ENCODE assay signal across 18 cellular contexts in the genomic region with DNA sequence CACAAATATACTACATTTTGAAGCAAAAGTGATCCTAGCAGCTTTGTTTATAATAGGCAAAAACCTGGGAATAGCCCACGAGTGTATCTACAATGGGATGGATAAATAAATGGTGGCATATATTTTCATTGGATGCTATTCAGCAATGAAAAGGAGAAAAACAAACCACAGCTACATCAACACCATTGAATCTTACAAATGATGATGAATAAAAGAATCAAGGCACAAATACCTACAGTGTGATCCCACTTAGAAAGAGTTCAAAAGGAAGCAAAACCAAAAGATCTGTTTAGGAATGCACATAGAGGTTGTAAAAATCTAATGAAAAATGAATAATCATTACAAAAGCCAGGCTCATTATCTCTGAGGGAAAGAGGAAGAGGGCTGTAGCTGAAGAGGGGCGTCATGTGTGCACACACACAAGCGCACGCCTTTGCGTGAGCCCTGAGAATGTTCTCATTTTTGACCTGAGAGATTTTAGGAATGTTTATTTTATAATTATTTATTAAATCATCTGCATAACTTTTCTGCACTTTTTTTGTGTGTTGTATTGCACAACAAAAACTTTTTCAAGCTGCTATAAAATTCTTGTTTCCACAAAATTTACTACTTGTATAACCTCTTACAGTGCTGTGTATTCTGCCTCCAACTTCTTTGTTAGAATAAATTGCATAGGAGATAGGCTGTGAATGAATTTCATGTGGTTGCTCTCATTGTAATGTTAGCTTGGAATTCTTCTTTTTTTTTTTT. TPM values are rescaled to one million over a fixed set of nuclear protein-coding genes. Genes with fewer than 3 reads are reported as not detected.
DNase-seq lines count a peak whose midpoint lies in the region; ATAC-seq and TF ChIP-seq lines count a peak whose summit lies in the region.
"Had no signal": no experiment of that assay in that cellular context is flagged by ENCODE, and none has a peak within 500 bp of the region (broad histone marks: within the 10 kb centered on the region; RNA-seq: fewer than 3 reads in every experiment).

No MANE protein-coding gene starts in this region.

- H3K4me3 ChIP-seq in sigmoid colon: no peak overlapping the region
- H3K4me3 ChIP-seq: body of pancreas, right atrium auricular region had no signal

- TF ChIP-seq EP300 in sigmoid colon (IDR thresholded peaks at IDR 0.05): no peak

- WGBS in sigmoid colon, 2 donors: 82 to 85% methylated on average over 5 of the region's 5 CpGs

- peak overlapping the region; percentile 7 to 98 (median 68) for H3K27ac ChIP-seq in sigmoid colon
- H3K27ac ChIP-seq: right atrium auricular region had no signal

- DNase-seq in GM04503 (ENCODE audit: low read depth) (peak; percentile 14), NOMO-1 treated with dmso at 0.1 percent for 144 hours (lab: John Stamatoyannopoulos, UW; ENCODE audit: unreplicated experiment) (peak; percentile 19), brain pericyte (ENCODE audit: low read depth, low spot score) (peak; percentile 32), sigmoid colon (no peak), ureter (ENCODE audit: low spot score) (no peak)
- DNase-seq: activated CD4-positive, alpha-beta T cell treated with anti-CD3 and anti-CD28 coated beads for 36 hours; activated CD8-positive, alpha-beta memory T cell treated with anti-CD3 and anti-CD28 coated beads, Interleukin-2, amount 50 U/mL, for 48 hours; BE2C; body of pancreas; dermis blood vessel endothelial cell; head of caudate nucleus; stimulated activated CD4-positive, alpha-beta T cell treated with anti-CD3 and anti-CD28 coated beads, Interleukin-1b, Interleukin-23, amount 100 ng/mL, for 48 hours; T-helper 2 cell had no signal

- TF ChIP-seq POLR2A in sigmoid colon (IDR thresholded peaks at IDR 0.05): no peak

- H3K27me3 ChIP-seq in sigmoid colon: no peaks in the 10 kb centered on the region
- H3K27me3 ChIP-seq: BE2C, body of pancreas, right atrium auricular region had no signal

- peaks cover 0 to 72% (median 38%) of the 10 kb centered on the region in 4 donors for H3K4me1 ChIP-seq in sigmoid colon

- H3K9me3 ChIP-seq in sigmoid colon: no peaks in the 10 kb centered on the region
- H3K9me3 ChIP-seq: BE2C, body of pancreas, right atrium auricular region had no signal

- ATAC-seq in HG03045 (IDR thresholded peaks at IDR 0.05; ENCODE audit: unreplicated experiment): no peak
- ATAC-seq in GM18498 (IDR thresholded peaks at IDR 0.05; ENCODE audit: unreplicated experiment): no peak
- ATAC-seq: activated CD4-positive, alpha-beta T cell treated with anti-CD3 and anti-CD28 coated beads for 36 hours; body of pancreas; esophagus mucosa had no signal

- intact Hi-C loops in sigmoid colon (cut with DNase I): no loop called here

- H3K36me3 ChIP-seq in sigmoid colon: no peaks in the 10 kb centered on the region
- H3K36me3 ChIP-seq: BE2C, right atrium auricular region had no signal

- no peak for TF ChIP-seq CTCF in sigmoid colon (IDR thresholded peaks at IDR 0.05)

RNA-seq across cellular contexts. Expression of gene RHOBTB3, which starts 5.9 kb away (rescaled TPM):
- total RNA-seq in sigmoid colon (100 to 1,000 TPM in 2 of 4 donors, 10 to 100 TPM in 2; 75.6 to 151 (median 111) TPM), ureter (102 TPM)
- polyA plus RNA-seq in sigmoid colon: 10 to 100 TPM; 12.3 to 16.4 (median 15.0) TPM

RNA-seq across cellular contexts. Expression of gene SPATA9, which starts 42.5 kb away (rescaled TPM):
- total RNA-seq in sigmoid colon: 1 to 10 TPM in 1 of 4 donors, not detected in 3; 1.1 TPM
- under 1 TPM in 1 of 3 donors, not detected in 2; 0.36 TPM for polyA plus RNA-seq in sigmoid colon
- total RNA-seq in ureter: 1.4 TPM
- total RNA-seq: activated CD4-positive, alpha-beta T cell treated with anti-CD3 and anti-CD28 coated beads for 36 hours; body of pancreas; dermis blood vessel endothelial cell; esophagus mucosa; lung microvascular endothelial cell had no signal

Comparison
In these comparisons a context has a peak if more than half of its experiments do, and no peak if none do; other contexts are left out.
1. DNase-seq: peak in GM04503 (single experiment), NOMO-1 treated with dmso at 0.1 percent for 144 hours (single experiment) and brain pericyte (single experiment); none in sigmoid colon (single experiment) and ureter (single experiment).